8 cellular contexts compared by ENCODE assay signal in genomic region chr17:20157078-20157360, GRCh38.
A peak's percentile ranks its signal among the peaks of the same experiment; 100 is the strongest.
DNase-seq lines count a peak whose midpoint lies in the region; ATAC-seq and TF ChIP-seq lines count a peak whose summit lies in the region.

No MANE protein-coding gene starts in this region.

- H3K4me3 Mint-ChIP-seq in stimulated activated naive B cell treated with anti-CD40 and anti-IgM and Interleukin-4, amounts not matched to agents 10 μg/mL and 1 μg/mL and 100 μg/mL, for 72 hours = peak overlapping the region in 1 of 2 donors; percentile 90

- no peaks in the 10 kb centered on the region for H3K9me3 Mint-ChIP-seq in stimulated activated naive B cell treated with anti-CD40 and anti-IgM and Interleukin-4, amounts not matched to agents 10 μg/mL and 1 μg/mL and 100 μg/mL, for 72 hours

- TF ChIP-seq CTCF in GM12864 (IDR thresholded peaks at IDR 0.05; ENCODE audit: low read depth, low read length, missing control alignments) (no peak), VCaP (conservative IDR thresholded peaks at IDR 0.05) (no peak), fibroblast of mammary gland (conservative IDR thresholded peaks at IDR 0.05; ENCODE audit: control insufficient read depth, insufficient read depth, low read depth, low read length) (no peak), retinal pigment epithelial cell (conservative IDR thresholded peaks at IDR 0.05; ENCODE audit: low read depth, low read length) (no peak)

- peaks cover 0 to 3% of the 10 kb centered on the region in 2 donors for H3K36me3 Mint-ChIP-seq in stimulated activated naive B cell treated with anti-CD40 and anti-IgM and Interleukin-4, amounts not matched to agents 10 μg/mL and 1 μg/mL and 100 μg/mL, for 72 hours

- no peak for ATAC-seq in GM21423 (IDR thresholded peaks at IDR 0.05; ENCODE audit: unreplicated experiment)
- no peak for ATAC-seq in HG02798 (IDR thresholded peaks at IDR 0.05; ENCODE audit: poor library complexity, unreplicated experiment)
- ATAC-seq in stimulated activated naive B cell treated with anti-CD40 and anti-IgM and Interleukin-4, amounts not matched to agents 10 μg/mL and 1 μg/mL and 100 μg/mL, for 72 hours (replicated peaks) = no peak

- H3K4me1 Mint-ChIP-seq in stimulated activated naive B cell treated with anti-CD40 and anti-IgM and Interleukin-4, amounts not matched to agents 10 μg/mL and 1 μg/mL and 100 μg/mL, for 72 hours = peaks cover 6 to 7% of the 10 kb centered on the region in 2 donors

- DNase-seq in GM12864 (ENCODE audit: low read depth) (no peak), fibroblast of mammary gland (ENCODE audit: low read depth) (no peak), retinal pigment epithelial cell (ENCODE audit: low read depth) (no peak), NCI-H524 treated with DMSO at 0.1 percent for 48 hours (lab: John Stamatoyannopoulos, UW) (no peak)
- no peak for DNase-seq in stimulated activated naive B cell treated with anti-CD40 and anti-IgM and Interleukin-4, amounts not matched to agents 10 μg/mL and 1 μg/mL and 100 μg/mL, for 72 hours

- no peak overlapping the region for H3K27ac Mint-ChIP-seq in stimulated activated naive B cell treated with anti-CD40 and anti-IgM and Interleukin-4, amounts not matched to agents 10 μg/mL and 1 μg/mL and 100 μg/mL, for 72 hours

- no peaks in the 10 kb centered on the region for H3K27me3 Mint-ChIP-seq in stimulated activated naive B cell treated with anti-CD40 and anti-IgM and Interleukin-4, amounts not matched to agents 10 μg/mL and 1 μg/mL and 100 μg/mL, for 72 hours

- H3K27ac ChIP-seq in VCaP = peak overlapping the region; percentile 74

- H3K4me3 ChIP-seq in GM12864 (ENCODE audit: low read depth, low read length) (peak overlapping the region; percentile 85), fibroblast of mammary gland (ENCODE audit: control insufficient read depth, low read depth, low read length) (peak overlapping the region; percentile 50), retinal pigment epithelial cell (ENCODE audit: low read length) (peak overlapping the region; percentile 90)
